5 cellular contexts compared by ENCODE assay signal in the genomic region with DNA sequence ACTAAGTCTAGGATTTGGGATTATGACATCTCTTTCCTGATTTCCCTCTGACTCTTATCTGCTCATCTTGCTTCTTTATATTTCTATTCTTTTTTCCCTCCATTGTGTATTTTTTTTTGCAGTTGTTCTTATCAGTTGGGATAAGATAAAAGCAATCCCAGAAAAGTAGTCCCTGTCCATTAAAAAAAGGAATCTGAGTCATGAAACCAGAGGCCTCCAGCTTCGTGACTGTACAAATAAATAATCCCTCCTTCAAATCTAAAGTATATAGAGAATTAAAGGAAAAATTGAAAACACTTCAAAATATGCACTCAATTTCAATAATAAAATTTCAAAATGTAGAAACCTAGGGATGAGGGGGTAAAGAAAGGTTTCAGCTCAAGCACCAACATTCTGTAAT.
"Had no signal": no experiment of that assay in that cellular context is flagged by ENCODE, and none has a peak within 500 bp of the region (broad histone marks: within the 10 kb centered on the region; RNA-seq: fewer than 3 reads in every experiment).

No MANE protein-coding gene starts in this region.

- DNase-seq: IMR-90, KBM-7 had no signal

- H3K4me3 ChIP-seq: K562 had no signal

- H3K27ac ChIP-seq: HL-60 had no signal

- ATAC-seq: HepG2, K562 had no signal
